In the genomic region with DNA sequence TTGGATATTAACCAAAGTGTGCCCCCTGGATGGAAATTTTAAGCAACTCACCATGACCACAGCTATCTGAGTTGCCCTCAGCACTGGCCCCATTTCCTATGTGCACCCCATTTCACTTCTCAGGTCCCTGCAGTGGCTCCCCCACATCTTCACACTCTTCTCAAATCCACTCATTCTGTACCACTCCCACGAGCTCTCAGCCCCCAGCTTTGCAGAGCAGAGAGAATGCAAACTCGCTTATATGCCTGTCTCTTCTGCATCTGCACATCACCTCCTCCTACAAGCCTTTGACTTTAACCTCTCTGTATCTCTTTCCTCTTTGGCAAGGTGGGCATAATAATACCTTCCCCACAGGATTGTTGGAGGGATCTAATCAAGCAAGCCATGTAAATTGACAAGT, we compare ENCODE assay signal across 21 cellular contexts. TPM values are rescaled to one million over a fixed set of nuclear protein-coding genes. Genes with fewer than 3 reads are reported as not detected.
DNase-seq lines count a peak whose midpoint lies in the region; TF ChIP-seq lines count a peak whose summit lies in the region.
"Had no signal": no experiment of that assay in that cellular context is flagged by ENCODE, and none has a peak within 500 bp of the region (broad histone marks: within the 10 kb centered on the region; RNA-seq: fewer than 3 reads in every experiment).

No MANE protein-coding gene starts in this region.

- peak overlapping the region; percentile 58 for H3K27ac ChIP-seq in caudate nucleus (ENCODE audit: low read depth, low read length)
- H3K27ac ChIP-seq: 22Rv1; A549; BLaER1 treated with 17β-estradiol and CSF1 and Interleukin-3, amounts not matched to agents 10 nM and 100 nM; C4-2B had no signal

- TF ChIP-seq CTCF in glutamatergic neuron (IDR thresholded peaks at IDR 0.05; ENCODE audit: partially characterized antibody, unreplicated experiment) (no peak), osteocyte (IDR thresholded peaks at IDR 0.05) (no peak)

- H3K27ac Mint-ChIP-seq in glutamatergic neuron (ENCODE audit: unreplicated experiment): peak overlapping the region; percentile 81
- H3K27ac Mint-ChIP-seq in osteocyte (ENCODE audit: unreplicated experiment): no peak overlapping the region
- H3K27ac Mint-ChIP-seq: B cell; CD4-positive, alpha-beta T cell; CD8-positive, alpha-beta T cell had no signal

- H3K36me3 Mint-ChIP-seq in glutamatergic neuron (ENCODE audit: unreplicated experiment) (peaks cover 9% of the 10 kb centered on the region), osteocyte (ENCODE audit: unreplicated experiment) (no peaks in the 10 kb centered on the region)
- H3K36me3 Mint-ChIP-seq: CD8-positive, alpha-beta T cell had no signal

- no peak overlapping the region for H3K4me3 Mint-ChIP-seq in glutamatergic neuron (ENCODE audit: unreplicated experiment)
- no peak overlapping the region for H3K4me3 Mint-ChIP-seq in osteocyte (ENCODE audit: unreplicated experiment)
- H3K4me3 Mint-ChIP-seq: B cell; CD4-positive, alpha-beta T cell; CD8-positive, alpha-beta T cell had no signal

- H3K27me3 Mint-ChIP-seq in glutamatergic neuron (ENCODE audit: unreplicated experiment): peaks cover 2% of the 10 kb centered on the region
- H3K27me3 Mint-ChIP-seq in osteocyte (ENCODE audit: unreplicated experiment): peaks cover 49% of the 10 kb centered on the region
- H3K27me3 Mint-ChIP-seq: CD4-positive, alpha-beta T cell had no signal

- H3K4me1 Mint-ChIP-seq in glutamatergic neuron (ENCODE audit: low read depth, unreplicated experiment): peaks cover 54% of the 10 kb centered on the region
- no peaks in the 10 kb centered on the region for H3K4me1 Mint-ChIP-seq in osteocyte (ENCODE audit: unreplicated experiment)
- H3K4me1 Mint-ChIP-seq: B cell had no signal

- H3K9me3 Mint-ChIP-seq in glutamatergic neuron (ENCODE audit: unreplicated experiment): peaks cover 16% of the 10 kb centered on the region
- H3K9me3 Mint-ChIP-seq in osteocyte (ENCODE audit: unreplicated experiment): peaks cover 11% of the 10 kb centered on the region
- H3K9me3 Mint-ChIP-seq: CD4-positive, alpha-beta T cell; CD8-positive, alpha-beta T cell had no signal

- DNase-seq in caudate nucleus (lab: John Stamatoyannopoulos, UW) (peak in 25 of 61 donors; percentile 25 to 87 (median 47)), glutamatergic neuron (no peak), osteocyte (ENCODE audit: extremely low spot score, unreplicated experiment) (peak; percentile 51), NCI-H774 (lab: John Stamatoyannopoulos, UW) (no peak), DMS53 (lab: John Stamatoyannopoulos, UW) (no peak)
- DNase-seq in activated CD4-positive, alpha-beta T cell treated with anti-CD3 and anti-CD28 coated beads, Interleukin-2, amount 50 U/mL, for 4 hours: no peak
- DNase-seq: AML-193; Caco-2; Calu3; CD4-positive, alpha-beta T cell; CD8-positive, alpha-beta T cell; DMS79; DND-41; EL; GDM1 had no signal

RNA-seq across cellular contexts. Expression of gene DPYSL5, which starts 46.2 kb away (rescaled TPM):
- total RNA-seq in glutamatergic neuron (ENCODE audit: unreplicated experiment) (313 TPM), osteocyte (0.11 TPM in 1 of 2 replicates, not detected in the other)
- total RNA-seq: B cell; Calu3; CD4-positive, alpha-beta T cell; CD8-positive, alpha-beta T cell; GM12878 had no signal

Comparison
In these comparisons a context has a peak if more than half of its experiments do, and no peak if none do; other contexts are left out.
1. RNA of gene DPYSL5, which starts 46.2 kb away (total RNA-seq): 313 TPM in glutamatergic neuron (single experiment); 0.11 TPM in osteocyte; every median in the first group is over 100 times any median in the second.